12 cellular contexts compared by ENCODE assay signal in the genomic region with DNA sequence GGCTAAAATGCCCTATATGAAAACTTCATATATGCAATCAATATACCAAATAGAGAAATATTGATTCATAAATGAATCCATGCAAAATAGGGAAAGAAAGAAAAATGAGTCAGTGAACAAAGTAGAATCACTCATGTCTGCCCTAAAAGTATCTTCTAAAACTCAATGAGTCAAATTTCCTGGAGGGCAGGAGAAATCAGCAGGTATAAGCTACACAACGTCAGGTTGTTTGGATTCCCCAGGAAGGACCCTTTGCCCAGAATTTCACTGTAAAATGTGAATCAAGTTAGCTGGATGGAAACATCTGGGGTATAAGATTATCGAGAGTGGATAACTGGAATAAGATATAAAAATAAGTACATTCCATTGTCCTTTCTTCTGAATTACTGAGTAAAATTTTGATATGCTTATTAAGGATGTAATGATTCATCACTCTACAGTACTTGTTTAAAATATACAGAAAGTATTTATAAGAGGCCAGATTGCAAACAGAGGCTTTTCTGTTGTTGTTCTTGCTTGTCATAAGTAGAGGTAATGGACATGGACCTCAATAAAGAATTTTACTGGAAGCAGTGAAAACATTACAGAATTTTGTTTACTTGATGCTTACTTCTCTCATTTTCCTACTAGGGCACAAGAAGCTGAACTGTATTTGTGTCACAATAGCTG.
"Had no signal": no experiment of that assay in that cellular context is flagged by ENCODE, and none has a peak within 500 bp of the region (broad histone marks: within the 10 kb centered on the region; RNA-seq: fewer than 3 reads in every experiment).

No MANE protein-coding gene starts in this region.

- H3K27ac ChIP-seq: breast epithelium had no signal

- H3K4me3 ChIP-seq: breast epithelium, right atrium auricular region, smooth muscle cell had no signal

- H3K36me3 ChIP-seq: breast epithelium, right atrium auricular region had no signal

- H3K27me3 ChIP-seq: breast epithelium, right atrium auricular region had no signal

- H3K4me1 ChIP-seq: breast epithelium had no signal

- ATAC-seq: activated T-cell treated with anti-CD3 and anti-CD28 coated beads, Interleukin-2, amount 50 U/mL, for 4 hours; left colon; natural killer cell; stimulated activated memory B cell treated with anti-CD40 and anti-IgM and Interleukin-4, amounts not matched to agents 10 μg/mL and 1 μg/mL and 100 μg/mL, for 72 hours had no signal

- DNase-seq: activated CD4-positive, alpha-beta T cell treated with anti-CD3 and anti-CD28 coated beads, Interleukin-2, amount 50 U/mL, for 4 hours; activated CD4-positive, CD25-positive, alpha-beta regulatory T cell treated with anti-CD3 and anti-CD28 coated beads, Interleukin-2, amount 50 U/mL, for 72 hours; activated gamma-delta T cell; activated T-cell treated with anti-CD3 and anti-CD28 coated beads, Interleukin-2, amount 50 U/mL, for 4 hours; left colon; mammary epithelial cell; natural killer cell; T-helper 9 cell had no signal

- H3K9me3 ChIP-seq: breast epithelium, right atrium auricular region had no signal
